ENCODE assay signal across 21 cellular contexts in genomic region chr2:31992025-31992566, GRCh38.
"Had no signal": no experiment of that assay in that cellular context is flagged by ENCODE, and none has a peak within 500 bp of the region (broad histone marks: within the 10 kb centered on the region; RNA-seq: fewer than 3 reads in every experiment).

No MANE protein-coding gene starts in this region.

- ATAC-seq: activated CD8-positive, alpha-beta T cell treated with anti-CD3 and anti-CD28 coated beads for 36 hours; left ventricle myocardium superior; naive thymus-derived CD4-positive, alpha-beta T cell; sciatic nerve; stimulated activated effector memory CD8-positive, alpha-beta T cell treated with anti-CD3 and anti-CD28 coated beads, Interleukin-12 subunit alpha, Interleukin-12 subunit beta, amount 100 ng/mL, for 72 hours had no signal

- H3K27ac ChIP-seq: dorsolateral prefrontal cortex, ovary, stomach, vagina had no signal

- H3K4me3 ChIP-seq: dorsolateral prefrontal cortex, ovary, stomach, vagina had no signal

- H3K4me3 Mint-ChIP-seq: activated CD4-positive, alpha-beta T cell treated with anti-CD3 and anti-CD28 coated beads, Interleukin-2, amount 10 ng/mL, durations not matched to agents 24 days and 14 days; activated CD8-positive, alpha-beta T cell treated with anti-CD3 and anti-CD28 coated beads for 36 hours; activated naive CD4-positive, alpha-beta T cell treated with anti-CD3 and anti-CD28 coated beads for 36 hours; activated T-cell treated with anti-CD3 and anti-CD28 coated beads, Interleukin-2, amount 50 U/mL, for 24 hours; brain; memory B cell; stimulated activated effector memory CD8-positive, alpha-beta T cell treated with anti-CD3 and anti-CD28 coated beads, Interleukin-12 subunit alpha, Interleukin-12 subunit beta, amount 100 ng/mL, for 72 hours; T-helper 2 cell treated with Interferon-gamma antibody and Interleukin-4, amounts not matched to agents 5 μg/mL and 100 μg/mL, for 36 hours had no signal

- DNase-seq: activated CD4-positive, alpha-beta T cell treated with anti-CD3 and anti-CD28 coated beads, Interleukin-2, amount 10 ng/mL, durations not matched to agents 24 days and 14 days; activated CD8-positive, alpha-beta T cell treated with anti-CD3 and anti-CD28 coated beads for 36 hours; activated naive CD4-positive, alpha-beta T cell treated with anti-CD3 and anti-CD28 coated beads for 36 hours; activated T-cell treated with anti-CD3 and anti-CD28 coated beads, Interleukin-2, amount 50 U/mL, for 24 hours; caudate nucleus; dorsolateral prefrontal cortex; hypothalamus; left ventricle myocardium superior; naive thymus-derived CD4-positive, alpha-beta T cell; ovary; stimulated activated CD4-positive, alpha-beta T cell treated with anti-CD3 and anti-CD28 coated beads, Interleukin-4, amount 100 ng/mL, for 24 hours; stomach; trophoblast cell had no signal

- H3K36me3 ChIP-seq: ovary, stomach, vagina had no signal

- H3K9me3 ChIP-seq: ovary, stomach, vagina had no signal

- H3K27me3 ChIP-seq: dorsolateral prefrontal cortex, ovary, stomach, vagina had no signal

- H3K9me3 Mint-ChIP-seq: activated CD4-positive, alpha-beta T cell treated with anti-CD3 and anti-CD28 coated beads, Interleukin-2, amount 10 ng/mL, durations not matched to agents 24 days and 14 days; activated CD8-positive, alpha-beta T cell treated with anti-CD3 and anti-CD28 coated beads for 36 hours; activated naive CD4-positive, alpha-beta T cell treated with anti-CD3 and anti-CD28 coated beads for 36 hours; naive thymus-derived CD4-positive, alpha-beta T cell; stimulated activated effector memory CD8-positive, alpha-beta T cell treated with anti-CD3 and anti-CD28 coated beads, Interleukin-12 subunit alpha, Interleukin-12 subunit beta, amount 100 ng/mL, for 72 hours; T-helper 2 cell treated with Interferon-gamma antibody and Interleukin-4, amounts not matched to agents 5 μg/mL and 100 μg/mL, for 36 hours had no signal

- H3K27ac Mint-ChIP-seq: activated CD4-positive, alpha-beta T cell treated with anti-CD3 and anti-CD28 coated beads, Interleukin-2, amount 10 ng/mL, durations not matched to agents 24 days and 14 days; activated CD8-positive, alpha-beta T cell treated with anti-CD3 and anti-CD28 coated beads for 36 hours; activated naive CD4-positive, alpha-beta T cell treated with anti-CD3 and anti-CD28 coated beads for 36 hours; activated T-cell treated with anti-CD3 and anti-CD28 coated beads, Interleukin-2, amount 50 U/mL, for 24 hours; T-helper 2 cell treated with Interferon-gamma antibody and Interleukin-4, amounts not matched to agents 5 μg/mL and 100 μg/mL, for 36 hours had no signal

- H3K27me3 Mint-ChIP-seq: activated CD4-positive, alpha-beta T cell treated with anti-CD3 and anti-CD28 coated beads, Interleukin-2, amount 10 ng/mL, durations not matched to agents 24 days and 14 days; activated CD8-positive, alpha-beta T cell treated with anti-CD3 and anti-CD28 coated beads for 36 hours; activated T-cell treated with anti-CD3 and anti-CD28 coated beads, Interleukin-2, amount 50 U/mL, for 24 hours; brain; memory B cell; naive thymus-derived CD4-positive, alpha-beta T cell had no signal

- FAIRE-seq: frontal cortex, keratinocyte had no signal
